ENCODE assay signal across 32 cellular contexts in the genomic region with DNA sequence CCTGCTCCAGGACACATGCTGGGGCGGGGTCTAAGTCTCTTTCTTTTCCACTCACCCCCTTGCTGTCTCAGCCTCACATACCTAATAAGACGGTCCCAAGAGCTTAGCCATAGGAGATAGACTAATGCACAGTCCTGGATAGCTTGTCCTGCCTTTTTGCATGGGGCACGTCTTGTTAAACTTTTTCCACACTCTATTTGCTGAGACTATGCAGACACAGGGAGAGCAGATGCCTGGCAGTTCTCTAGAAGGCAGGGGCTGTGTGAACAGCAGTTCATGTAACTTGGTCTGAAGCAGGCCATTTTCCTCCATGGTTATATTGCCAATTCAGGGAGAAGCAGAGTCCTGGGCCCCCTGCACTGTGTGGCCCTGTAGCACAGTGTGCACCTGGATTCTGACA.
"Had no signal": no experiment of that assay in that cellular context is flagged by ENCODE, and none has a peak within 500 bp of the region (broad histone marks: within the 10 kb centered on the region; RNA-seq: fewer than 3 reads in every experiment).

No MANE protein-coding gene starts in this region.

- H3K9me3 ChIP-seq: adrenal gland, body of pancreas, right lobe of liver, testis, upper lobe of left lung had no signal

- H3K4me3 Mint-ChIP-seq: activated CD4-positive, alpha-beta T cell treated with anti-CD3 and anti-CD28 coated beads for 36 hours; activated CD8-positive, alpha-beta memory T cell treated with anti-CD3 and anti-CD28 coated beads, Interleukin-2, amount 10 ng/mL, durations not matched to agents 7 days and 5 days; activated CD8-positive, alpha-beta T cell treated with anti-CD3 and anti-CD28 coated beads, Interleukin-2, amount 10 ng/mL, durations not matched to agents 7 days and 5 days; activated naive CD8-positive, alpha-beta T cell treated with anti-CD3 and anti-CD28 coated beads for 36 hours; activated T-cell treated with anti-CD3 and anti-CD28 coated beads, Interleukin-2, amount 50 U/mL, for 72 hours; effector memory CD8-positive, alpha-beta T cell; memory B cell; naive thymus-derived CD8-positive, alpha-beta T cell; neural crest cell; T-cell; T-helper 2 cell treated with Interferon-gamma antibody and Interleukin-4, amounts not matched to agents 5 μg/mL and 100 μg/mL, for 36 hours had no signal

- H3K4me1 ChIP-seq: body of pancreas, right lobe of liver, testis had no signal

- H3K4me1 Mint-ChIP-seq: activated naive CD8-positive, alpha-beta T cell treated with anti-CD3 and anti-CD28 coated beads for 36 hours; T-cell had no signal

- H3K9ac ChIP-seq: parathyroid adenoma had no signal

- H3K36me3 Mint-ChIP-seq: activated CD8-positive, alpha-beta memory T cell treated with anti-CD3 and anti-CD28 coated beads, Interleukin-2, amount 10 ng/mL, durations not matched to agents 7 days and 5 days; memory B cell had no signal

- H3K9me3 Mint-ChIP-seq: activated naive CD8-positive, alpha-beta T cell treated with anti-CD3 and anti-CD28 coated beads for 36 hours; activated T-cell treated with anti-CD3 and anti-CD28 coated beads, Interleukin-2, amount 50 U/mL, for 72 hours; effector memory CD8-positive, alpha-beta T cell; naive thymus-derived CD8-positive, alpha-beta T cell; neural crest cell; T-cell; T-helper 2 cell treated with Interferon-gamma antibody and Interleukin-4, amounts not matched to agents 5 μg/mL and 100 μg/mL, for 36 hours had no signal

- H3K36me3 ChIP-seq: adrenal gland, cardiac muscle cell, right lobe of liver, upper lobe of left lung had no signal

- DNase-seq: activated CD4-positive, alpha-beta T cell treated with anti-CD3 and anti-CD28 coated beads for 36 hours; activated CD4-positive, CD25-positive, alpha-beta regulatory T cell; activated CD8-positive, alpha-beta memory T cell treated with anti-CD3 and anti-CD28 coated beads, Interleukin-2, amount 10 ng/mL, durations not matched to agents 7 days and 5 days; activated CD8-positive, alpha-beta T cell treated with anti-CD3 and anti-CD28 coated beads, Interleukin-2, amount 10 ng/mL, durations not matched to agents 7 days and 5 days; activated effector memory CD4-positive, alpha-beta T cell treated with Interleukin-2 at 50 U/mL for 16 hours; activated naive CD4-positive, alpha-beta T cell treated with Interleukin-2 at 50 U/mL for 16 hours; activated naive CD8-positive, alpha-beta T cell treated with anti-CD3 and anti-CD28 coated beads for 36 hours; activated T-cell treated with anti-CD3 and anti-CD28 coated beads, Interleukin-2, amount 50 U/mL, for 72 hours; body of pancreas; cerebellar nuclear complex; cortex of kidney; effector memory CD8-positive, alpha-beta T cell; foreskin fibroblast; head of caudate nucleus; hippocampal formation; kidney; left colon; naive thymus-derived CD8-positive, alpha-beta T cell; nucleus accumbens; right lobe of liver; stimulated activated CD4-positive, alpha-beta T cell treated with anti-CD3 and anti-CD28 coated beads, Interleukin-12 subunit alpha, Interleukin-12 subunit beta, amount 100 ng/mL, for 4 hours; stimulated activated CD4-positive, alpha-beta T cell treated with anti-CD3 and anti-CD28 coated beads, Interleukin-4, amount 100 ng/mL, for 1 hour; stimulated activated naive CD8-positive, alpha-beta T cell treated with anti-CD3 and anti-CD28 coated beads, Interleukin-15, Interleukin-2, amounts not matched to agents 100 U/mL and 50 U/mL, for 24 hours; T-cell; testis had no signal

- H3K27me3 ChIP-seq: adrenal gland, body of pancreas, cardiac muscle cell, right lobe of liver, testis, upper lobe of left lung had no signal

- H3K27ac ChIP-seq: body of pancreas, cardiac muscle cell, parathyroid adenoma, right lobe of liver, testis, upper lobe of left lung had no signal

- H3K27me3 Mint-ChIP-seq: activated CD4-positive, alpha-beta T cell treated with anti-CD3 and anti-CD28 coated beads for 36 hours; activated naive CD8-positive, alpha-beta T cell treated with anti-CD3 and anti-CD28 coated beads for 36 hours; naive thymus-derived CD8-positive, alpha-beta T cell had no signal

- H3K4me3 ChIP-seq: adrenal gland, body of pancreas, cardiac muscle cell, right lobe of liver, testis, upper lobe of left lung had no signal

- H3K27ac Mint-ChIP-seq: activated CD4-positive, alpha-beta T cell treated with anti-CD3 and anti-CD28 coated beads for 36 hours; activated CD8-positive, alpha-beta memory T cell treated with anti-CD3 and anti-CD28 coated beads, Interleukin-2, amount 10 ng/mL, durations not matched to agents 7 days and 5 days; activated CD8-positive, alpha-beta T cell treated with anti-CD3 and anti-CD28 coated beads, Interleukin-2, amount 10 ng/mL, durations not matched to agents 7 days and 5 days; activated naive CD8-positive, alpha-beta T cell treated with anti-CD3 and anti-CD28 coated beads for 36 hours; activated T-cell treated with anti-CD3 and anti-CD28 coated beads, Interleukin-2, amount 50 U/mL, for 72 hours; effector memory CD8-positive, alpha-beta T cell; memory B cell; naive thymus-derived CD8-positive, alpha-beta T cell; T-cell; T-helper 2 cell treated with Interferon-gamma antibody and Interleukin-4, amounts not matched to agents 5 μg/mL and 100 μg/mL, for 36 hours had no signal

- ATAC-seq: activated CD4-positive, alpha-beta T cell treated with anti-CD3 and anti-CD28 coated beads for 36 hours; activated CD8-positive, alpha-beta memory T cell treated with anti-CD3 and anti-CD28 coated beads, Interleukin-2, amount 10 ng/mL, durations not matched to agents 7 days and 5 days; activated CD8-positive, alpha-beta T cell treated with anti-CD3 and anti-CD28 coated beads, Interleukin-2, amount 10 ng/mL, durations not matched to agents 7 days and 5 days; activated T-cell treated with anti-CD3 and anti-CD28 coated beads, Interleukin-2, amount 50 U/mL, for 72 hours; body of pancreas; effector memory CD8-positive, alpha-beta T cell; left colon; naive thymus-derived CD8-positive, alpha-beta T cell; right lobe of liver; stimulated activated naive CD8-positive, alpha-beta T cell treated with anti-CD3 and anti-CD28 coated beads, Interleukin-15, Interleukin-2, amounts not matched to agents 100 U/mL and 50 U/mL, for 24 hours; T-cell had no signal
